Comparison of ENCODE assay signal across 14 cellular contexts in the genomic region with DNA sequence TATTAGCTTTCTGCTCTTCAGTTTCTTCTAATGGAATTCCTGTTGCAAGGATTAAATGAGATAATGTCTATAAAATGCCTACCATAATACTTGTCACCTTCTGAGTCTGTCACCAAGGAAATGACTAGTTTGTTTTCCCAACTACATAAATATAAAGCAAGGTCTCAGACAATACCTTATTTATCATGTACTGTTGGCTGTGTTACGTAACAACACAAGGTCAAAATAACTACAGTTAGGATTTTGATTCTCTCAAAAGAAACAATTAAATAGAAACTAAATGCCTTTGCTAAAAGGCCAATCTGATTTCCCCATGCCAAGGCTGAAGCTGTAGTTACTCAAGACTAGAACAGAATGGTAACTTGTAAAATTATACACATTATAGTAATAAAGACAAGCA.
"Had no signal": no experiment of that assay in that cellular context is flagged by ENCODE, and none has a peak within 500 bp of the region (broad histone marks: within the 10 kb centered on the region; RNA-seq: fewer than 3 reads in every experiment).

No MANE protein-coding gene starts in this region.

- H3K4me1 ChIP-seq: neural progenitor cell had no signal

- H3K27me3 Mint-ChIP-seq: naive B cell; stimulated activated naive CD8-positive, alpha-beta T cell treated with anti-CD3 and anti-CD28 coated beads, Interleukin-15, amount 100 ng/mL, for 72 hours had no signal

- ATAC-seq: left lobe of liver; stimulated activated naive CD8-positive, alpha-beta T cell treated with anti-CD3 and anti-CD28 coated beads, Interleukin-15, amount 100 ng/mL, for 72 hours had no signal

- H3K36me3 Mint-ChIP-seq: naive B cell, neural progenitor cell had no signal

- H3K27ac ChIP-seq: neural progenitor cell, ovary, sigmoid colon had no signal

- DNase-seq: activated CD4-positive, alpha-beta T cell treated with anti-CD3 and anti-CD28 coated beads, Interleukin-2, amount 50 U/mL, for 1 hour; activated CD4-positive, CD25-positive, alpha-beta regulatory T cell; activated CD8-positive, alpha-beta memory T cell treated with anti-CD3 and anti-CD28 coated beads for 24 hours; aorta; endodermal cell; glutamatergic neuron; naive B cell; ovary; sigmoid colon; stimulated activated CD4-positive, alpha-beta T cell treated with anti-CD3 and anti-CD28 coated beads, Interleukin-1b, Interleukin-23, amount 100 ng/mL, for 48 hours; stimulated activated naive CD8-positive, alpha-beta T cell treated with anti-CD3 and anti-CD28 coated beads, Interleukin-15, amount 100 ng/mL, for 72 hours had no signal

- H3K27me3 ChIP-seq: neural progenitor cell, ovary, sigmoid colon had no signal

- H3K4me3 Mint-ChIP-seq: endodermal cell; naive B cell; neural progenitor cell; stimulated activated naive CD8-positive, alpha-beta T cell treated with anti-CD3 and anti-CD28 coated beads, Interleukin-15, amount 100 ng/mL, for 72 hours; T-helper 2 cell treated with Interferon-gamma antibody and Interleukin-4, amounts not matched to agents 5 μg/mL and 100 μg/mL, for 36 hours had no signal

- H3K9ac ChIP-seq: neural progenitor cell had no signal

- H3K27ac Mint-ChIP-seq: endodermal cell; naive B cell; neural progenitor cell; stimulated activated naive CD8-positive, alpha-beta T cell treated with anti-CD3 and anti-CD28 coated beads, Interleukin-15, amount 100 ng/mL, for 72 hours; T-helper 2 cell treated with Interferon-gamma antibody and Interleukin-4, amounts not matched to agents 5 μg/mL and 100 μg/mL, for 36 hours had no signal

- H3K36me3 ChIP-seq: neural progenitor cell, ovary, sigmoid colon had no signal

- H3K9me3 Mint-ChIP-seq: endodermal cell; naive B cell; neural progenitor cell; stimulated activated naive CD8-positive, alpha-beta T cell treated with anti-CD3 and anti-CD28 coated beads, Interleukin-15, amount 100 ng/mL, for 72 hours; T-helper 2 cell treated with Interferon-gamma antibody and Interleukin-4, amounts not matched to agents 5 μg/mL and 100 μg/mL, for 36 hours had no signal

- H3K9me3 ChIP-seq: ovary, sigmoid colon had no signal

- H3K4me3 ChIP-seq: neural progenitor cell, ovary, sigmoid colon had no signal

- H3K4me1 Mint-ChIP-seq: stimulated activated naive CD8-positive, alpha-beta T cell treated with anti-CD3 and anti-CD28 coated beads, Interleukin-15, amount 100 ng/mL, for 72 hours had no signal
